8 cellular contexts compared by ENCODE assay signal in genomic region chr1:151024540-151025146, GRCh38. TPM values are rescaled to one million over a fixed set of nuclear protein-coding genes. Genes with fewer than 3 reads are reported as not detected.
DNase-seq lines count a peak whose midpoint lies in the region; ATAC-seq and TF ChIP-seq lines count a peak whose summit lies in the region.

No MANE protein-coding gene starts in this region.

- H3K27me3 ChIP-seq in Panc1 (ENCODE audit: control insufficient read depth, insufficient read depth, low read length), result no peaks in the 10 kb centered on the region

- peaks cover 2 to 4% of the 10 kb centered on the region in 2 donors for H3K36me3 Mint-ChIP-seq in activated T-cell treated with anti-CD3 and anti-CD28 coated beads, Interleukin-2, amount 50 U/mL, for 72 hours (ENCODE audit: insufficient read depth in 2 of 2)
- H3K36me3 Mint-ChIP-seq in neural crest cell (ENCODE audit: low read depth), result no peaks in the 10 kb centered on the region

- no TSS peak for BruUV-seq in Panc1 (replicated peaks; lab: Mats Ljungman, UMichigan)

- peaks cover 6% of the 10 kb centered on the region for H3K4me1 Mint-ChIP-seq in activated T-cell treated with anti-CD3 and anti-CD28 coated beads, Interleukin-2, amount 50 U/mL, for 72 hours (ENCODE audit: low read depth)
- H3K4me1 Mint-ChIP-seq in neural crest cell, result peaks cover 3% of the 10 kb centered on the region
- peaks cover 14% of the 10 kb centered on the region for H3K4me1 Mint-ChIP-seq in stimulated activated naive CD8-positive, alpha-beta T cell treated with anti-CD3 and anti-CD28 coated beads, Interleukin-15, amount 100 ng/mL, for 72 hours

- intact Hi-C loops in Panc1 (cut with micrococcal nuclease; ENCODE audit: unreplicated experiment), result no loop called here

- CTCF ChIA-PET in Panc1 (lab: Charles Lee), result interaction anchor here (1.3 kb wide), 1 partner anchor 23 kb away, joined by 5 read pairs; the partner anchor contains the start of gene C1orf56

- peak overlapping the region; percentile 40 to 56 for H3K4me3 Mint-ChIP-seq in activated T-cell treated with anti-CD3 and anti-CD28 coated beads, Interleukin-2, amount 50 U/mL, for 72 hours
- no peak overlapping the region for H3K4me3 Mint-ChIP-seq in neural crest cell
- peak overlapping the region; percentile 50 to 61 for H3K4me3 Mint-ChIP-seq in stimulated activated naive CD8-positive, alpha-beta T cell treated with anti-CD3 and anti-CD28 coated beads, Interleukin-15, amount 100 ng/mL, for 72 hours

- H3K27ac Mint-ChIP-seq in activated T-cell treated with anti-CD3 and anti-CD28 coated beads, Interleukin-2, amount 50 U/mL, for 72 hours, result no peak overlapping the region
- H3K27ac Mint-ChIP-seq in neural crest cell (ENCODE audit: unreplicated experiment), result no peak overlapping the region
- peak overlapping the region in 1 of 2 donors; percentile 27 for H3K27ac Mint-ChIP-seq in stimulated activated naive CD8-positive, alpha-beta T cell treated with anti-CD3 and anti-CD28 coated beads, Interleukin-15, amount 100 ng/mL, for 72 hours

- POLR2A ChIA-PET in Panc1 (lab: Charles Lee), result interaction anchor here (0.7 kb wide), 1 partner anchor 33 kb away, joined by 3 read pairs; no protein-coding TSS in a partner anchor

- no peaks in the 10 kb centered on the region for H3K36me3 ChIP-seq in Panc1 (ENCODE audit: control insufficient read depth, insufficient read depth, low read length)

- no peak overlapping the region for H3K27ac ChIP-seq in Panc1 (ENCODE audit: low read length)

- H3K4me3 ChIP-seq in Panc1 (ENCODE audit: low read depth in 2 of 2, low read length in 2 of 2) (no peak overlapping the region), fibroblast of pulmonary artery (replicated peaks; ENCODE audit: low read depth, low read length) (no peak overlapping the region)

- no peaks in the 10 kb centered on the region for H3K4me1 ChIP-seq in Panc1 (ENCODE audit: control insufficient read depth, insufficient read depth, low read length)

- no peaks in the 10 kb centered on the region for H3K27me3 Mint-ChIP-seq in activated T-cell treated with anti-CD3 and anti-CD28 coated beads, Interleukin-2, amount 50 U/mL, for 72 hours (ENCODE audit: low read depth)
- H3K27me3 Mint-ChIP-seq in neural crest cell (ENCODE audit: low read depth), result no peaks in the 10 kb centered on the region
- no peaks in the 10 kb centered on the region for H3K27me3 Mint-ChIP-seq in stimulated activated naive CD8-positive, alpha-beta T cell treated with anti-CD3 and anti-CD28 coated beads, Interleukin-15, amount 100 ng/mL, for 72 hours

- H3K9me3 Mint-ChIP-seq in activated T-cell treated with anti-CD3 and anti-CD28 coated beads, Interleukin-2, amount 50 U/mL, for 72 hours, result no peaks in the 10 kb centered on the region
- no peaks in the 10 kb centered on the region for H3K9me3 Mint-ChIP-seq in neural crest cell
- no peaks in the 10 kb centered on the region for H3K9me3 Mint-ChIP-seq in stimulated activated naive CD8-positive, alpha-beta T cell treated with anti-CD3 and anti-CD28 coated beads, Interleukin-15, amount 100 ng/mL, for 72 hours

- ATAC-seq in Panc1, result peak; percentile 96
- ATAC-seq in activated T-cell treated with anti-CD3 and anti-CD28 coated beads, Interleukin-2, amount 50 U/mL, for 72 hours (replicated peaks in 1 of 2), result peak; percentile 96 to 99
- peak; percentile 100 for ATAC-seq in stimulated activated naive CD8-positive, alpha-beta T cell treated with anti-CD3 and anti-CD28 coated beads, Interleukin-15, amount 100 ng/mL, for 72 hours
- ATAC-seq in GM19455 (IDR thresholded peaks at IDR 0.05; ENCODE audit: unreplicated experiment), result no peak

- DNase-seq in D341Med (ENCODE audit: low spot score) (peak; percentile 88), HuH-7 (ENCODE audit: low spot score) (peak; percentile 61), Panc1 (ENCODE audit: low read depth, low spot score) (no peak), fibroblast of pulmonary artery (ENCODE audit: low read depth) (peak; percentile 79), neural crest cell (ENCODE audit: low read depth, low spot score) (peak; percentile 78)
- peak; percentile 86 to 87 for DNase-seq in activated T-cell treated with anti-CD3 and anti-CD28 coated beads, Interleukin-2, amount 50 U/mL, for 72 hours
- peak; percentile 78 to 80 for DNase-seq in stimulated activated naive CD8-positive, alpha-beta T cell treated with anti-CD3 and anti-CD28 coated beads, Interleukin-15, amount 100 ng/mL, for 72 hours

- in situ Hi-C loops in Panc1 (cut with HindIII; ENCODE audit: low pct_unique_long_range_greater_than_20kb, low sequenced_read_pairs), result no loop called here

- peak; percentile 83 for TF ChIP-seq CTCF in Panc1 (IDR thresholded peaks at IDR 0.05)
- peak; percentile 88 for TF ChIP-seq CTCF in fibroblast of pulmonary artery (IDR thresholded peaks at IDR 0.05; ENCODE audit: low read length, missing control alignments)
- TF ChIP-seq CTCF in neural crest cell (conservative IDR thresholded peaks at IDR 0.05), result peak; percentile 76

- H3K9me3 ChIP-seq in Panc1 (ENCODE audit: control insufficient read depth, insufficient read depth, low read depth, low read length), result no peaks in the 10 kb centered on the region

RNA-seq across cellular contexts. Expression of gene BNIPL, which starts 11.7 kb away (rescaled TPM):
- 0.46 TPM for total RNA-seq in Panc1 (2021; ENCODE audit: unreplicated experiment)
- 0.42 TPM for polyA plus RNA-seq in Panc1 (2012; ENCODE audit: insufficient read length)
- total RNA-seq in activated T-cell treated with anti-CD3 and anti-CD28 coated beads, Interleukin-2, amount 50 U/mL, for 72 hours, result 1 to 10 TPM; 2.8 to 5.3 TPM
- 0.79 and 1.1 TPM in 2 replicates for total RNA-seq in neural crest cell

RNA-seq across cellular contexts. Expression of gene PRUNE1, which starts 16.4 kb away (rescaled TPM):
- total RNA-seq in Panc1 (2021; ENCODE audit: unreplicated experiment), result 16.2 TPM
- 15.3 TPM for polyA plus RNA-seq in Panc1 (2012; ENCODE audit: insufficient read length)
- total RNA-seq in activated T-cell treated with anti-CD3 and anti-CD28 coated beads, Interleukin-2, amount 50 U/mL, for 72 hours, result 10 to 100 TPM; 18.1 to 20.1 TPM
- total RNA-seq in neural crest cell, result 16.6 and 22.5 TPM in 2 replicates

RNA-seq across cellular contexts. Expression of gene MINDY1, which starts 17.9 kb away (rescaled TPM):
- 15.8 TPM for total RNA-seq in Panc1 (2021; ENCODE audit: unreplicated experiment)
- polyA plus RNA-seq in Panc1 (2012; ENCODE audit: insufficient read length), result 19.1 TPM
- total RNA-seq in activated T-cell treated with anti-CD3 and anti-CD28 coated beads, Interleukin-2, amount 50 U/mL, for 72 hours, result 10 to 100 TPM; 10.9 to 11.9 TPM
- total RNA-seq in neural crest cell, result 19.2 and 19.6 TPM in 2 replicates

RNA-seq across cellular contexts. Expression of gene C1orf56, which starts 22.9 kb away (rescaled TPM):
- total RNA-seq in Panc1 (2021; ENCODE audit: unreplicated experiment), result 2.7 TPM
- 6.3 TPM for polyA plus RNA-seq in Panc1 (2012; ENCODE audit: insufficient read length)
- 1 to 10 TPM; 2.1 to 3.1 TPM for total RNA-seq in activated T-cell treated with anti-CD3 and anti-CD28 coated beads, Interleukin-2, amount 50 U/mL, for 72 hours
- total RNA-seq in neural crest cell, result 6.3 and 8.0 TPM in 2 replicates

RNA-seq across cellular contexts. Expression of gene CDC42SE1, which starts 34.8 kb away (rescaled TPM):
- total RNA-seq in Panc1 (2021; ENCODE audit: unreplicated experiment) (81.2 TPM), neural crest cell (111 and 115 TPM in 2 replicates)
- 51.3 TPM for polyA plus RNA-seq in Panc1 (2012; ENCODE audit: insufficient read length)
- 100 to 1,000 TPM; 210 to 220 TPM for total RNA-seq in activated T-cell treated with anti-CD3 and anti-CD28 coated beads, Interleukin-2, amount 50 U/mL, for 72 hours
